ENCODE assay signal across 8 cellular contexts in the genomic region with DNA sequence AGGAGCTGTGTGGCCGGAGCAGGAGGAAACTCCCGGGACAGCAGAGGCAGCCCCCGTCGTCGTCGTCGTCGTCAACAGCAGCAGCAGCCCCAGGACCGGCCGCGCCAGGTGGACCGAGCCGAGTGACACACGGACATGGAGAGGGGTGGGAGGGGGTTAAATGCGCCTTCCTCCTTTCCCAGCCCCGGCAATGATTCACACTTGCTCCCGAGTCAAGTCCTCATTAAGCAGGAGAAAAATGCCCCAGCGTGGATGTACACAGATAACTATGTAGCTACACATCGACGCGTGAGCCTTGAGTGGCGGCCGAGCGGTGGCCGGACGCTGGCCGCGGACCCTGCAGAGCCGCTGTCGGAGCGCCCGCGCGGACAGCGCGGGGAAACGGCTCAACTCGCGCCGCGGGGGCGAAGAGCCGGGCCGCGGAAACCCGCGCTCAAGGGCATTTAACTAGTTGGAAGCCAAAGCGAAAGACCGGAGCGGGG. TPM values are rescaled to one million over a fixed set of nuclear protein-coding genes. Genes with fewer than 3 reads are reported as not detected.
A peak's percentile ranks its signal among the peaks of the same experiment; 100 is the strongest.
DNase-seq lines count a peak whose midpoint lies in the region; ATAC-seq, FAIRE-seq and TF ChIP-seq lines count a peak whose summit lies in the region.

No MANE protein-coding gene starts in this region.

- H3K4me1 ChIP-seq in effector memory CD4-positive, alpha-beta T cell (ENCODE audit: control insufficient read depth, insufficient read depth, low read length, poor library complexity, severe bottlenecking), result peaks cover 9% of the 10 kb centered on the region

- H3K9me3 ChIP-seq in effector memory CD4-positive, alpha-beta T cell (ENCODE audit: control insufficient read depth, low read length), result no peaks in the 10 kb centered on the region

- peak; percentile 55 for FAIRE-seq in GM12891 (lab: Jason Lieb, UNC)

- no peak for TF ChIP-seq POLR2A in GM12891 (IDR thresholded peaks at IDR 0.05; ENCODE audit: low read depth, low read length)

- ATAC-seq in GM21825 (IDR thresholded peaks at IDR 0.05; ENCODE audit: unreplicated experiment), result peak; percentile 32

- H3K4me3 ChIP-seq in effector memory CD4-positive, alpha-beta T cell (ENCODE audit: insufficient read depth, low read depth, low read length, poor library complexity, severe bottlenecking), result peak overlapping the region; percentile 98

- peak; percentile 13 for DNase-seq in GM12891 (ENCODE audit: insufficient read length, low spot score)
- peak; percentile 57 for DNase-seq in LHCN-M2 (ENCODE audit: low read depth)
- DNase-seq in activated CD4-positive, alpha-beta T cell treated with anti-CD3 and anti-CD28 coated beads for 4 hours, result peak; percentile 16 to 35
- DNase-seq in effector memory CD4-positive, alpha-beta T cell, result peak; percentile 9 to 24 (median 18)
- DNase-seq in lung microvascular endothelial cell (ENCODE audit: low read depth in 2 of 2), result peak; percentile 67 to 76
- peak; percentile 10 to 15 for DNase-seq in stimulated activated CD8-positive, alpha-beta memory T cell treated with anti-CD3 and anti-CD28 coated beads, Interleukin-2, amount 100 ng/mL, for 48 hours (ENCODE audit: low read depth in 2 of 2)
- DNase-seq in NCI-H1694 treated with DMSO at 0.1 percent for 48 hours (lab: John Stamatoyannopoulos, UW), result no peak

- H3K36me3 ChIP-seq in effector memory CD4-positive, alpha-beta T cell (ENCODE audit: control insufficient read depth, insufficient read depth, low read length), result no peaks in the 10 kb centered on the region

- no peaks in the 10 kb centered on the region for H3K27me3 ChIP-seq in effector memory CD4-positive, alpha-beta T cell (replicated peaks; ENCODE audit: control insufficient read depth, insufficient read depth, low read length, poor library complexity, severe bottlenecking)

- H3K27ac ChIP-seq in effector memory CD4-positive, alpha-beta T cell (ENCODE audit: insufficient read depth, low read length, poor library complexity, severe bottlenecking), result peak overlapping the region; percentile 94

TF ChIP-seq in GM12891, 5 proteins besides CTCF, POLR2A, EP300 and RAD21:
- TF ChIP-seq POU2F2 (IDR thresholded peaks at IDR 0.05; ENCODE audit: low read depth, low read length), result no peak
- no peak for TF ChIP-seq POLR2AphosphoS5 (IDR thresholded peaks at IDR 0.05; ENCODE audit: low read depth, low read length)
- no peak for TF ChIP-seq SPI1 (IDR thresholded peaks at IDR 0.05; ENCODE audit: low read depth, low read length)

RNA-seq across cellular contexts. Expression of gene UBL3, which starts 0.6 kb away (rescaled TPM):
- polyA plus RNA-seq in GM12891 (2012; ENCODE audit: low read depth, missing spikeins), result 6.2 TPM
- total RNA-seq in LHCN-M2 (2014; rRNA removed) (5.7 and 9.2 TPM in 2 replicates), lung microvascular endothelial cell (8.7 and 15.9 TPM in 2 replicates)
- polyA plus RNA-seq in LHCN-M2 (2012), result 8.6 TPM
